Comparison of ENCODE assay signal across 8 cellular contexts in genomic region chr1:90114521-90115141, GRCh38.
DNase-seq lines count a peak whose midpoint lies in the region; ATAC-seq, FAIRE-seq and TF ChIP-seq lines count a peak whose summit lies in the region.

No MANE protein-coding gene starts in this region.

- no peak overlapping the region for H3K4me3 ChIP-seq in heart left ventricle
- no peak overlapping the region for H3K4me3 ChIP-seq in thyroid gland (replicated peaks in 1 of 3)

- H3K9me3 Mint-ChIP-seq in T-helper 2 cell treated with Interferon-gamma antibody and Interleukin-4, amounts not matched to agents 5 μg/mL and 100 μg/mL, for 36 hours = no peaks in the 10 kb centered on the region

- peaks cover 0 to 3% (median 0%) of the 10 kb centered on the region in 12 donors for H3K9me3 ChIP-seq in heart left ventricle
- H3K9me3 ChIP-seq in thyroid gland = no peaks in the 10 kb centered on the region

- H3K27me3 ChIP-seq in heart left ventricle (peaks cover 0 to 31% (median 8%) of the 10 kb centered on the region in 9 donors), thyroid gland (peaks cover 4% of the 10 kb centered on the region)

- ATAC-seq in heart left ventricle (no peak), Right ventricle myocardium superior (ENCODE audit: poor library complexity) (no peak)

- H3K4me3 Mint-ChIP-seq in T-helper 2 cell treated with Interferon-gamma antibody and Interleukin-4, amounts not matched to agents 5 μg/mL and 100 μg/mL, for 36 hours = no peak overlapping the region

- H3K27ac Mint-ChIP-seq in T-helper 2 cell treated with Interferon-gamma antibody and Interleukin-4, amounts not matched to agents 5 μg/mL and 100 μg/mL, for 36 hours = no peak overlapping the region

- no peaks in the 10 kb centered on the region for H3K4me1 ChIP-seq in heart left ventricle
- no peaks in the 10 kb centered on the region for H3K4me1 ChIP-seq in thyroid gland

- H3K27me3 Mint-ChIP-seq in T-helper 2 cell treated with Interferon-gamma antibody and Interleukin-4, amounts not matched to agents 5 μg/mL and 100 μg/mL, for 36 hours (ENCODE audit: low read depth) = peaks cover 22% of the 10 kb centered on the region

- H3K4me1 Mint-ChIP-seq in T-helper 2 cell treated with Interferon-gamma antibody and Interleukin-4, amounts not matched to agents 5 μg/mL and 100 μg/mL, for 36 hours (ENCODE audit: low read depth) = no peaks in the 10 kb centered on the region

- FAIRE-seq in frontal cortex (lab: Jason Lieb, UNC) = peak; percentile 43

- 18 to 21% (median 20%) methylated on average over 3 of the region's 3 CpGs for WGBS in heart left ventricle, 4 donors
- WGBS in thyroid gland, 2 donors = 24 to 27% methylated on average over 3 of the region's 3 CpGs

- no peak overlapping the region for H3K27ac ChIP-seq in heart left ventricle
- H3K27ac ChIP-seq in thyroid gland = no peak overlapping the region

- TF ChIP-seq CTCF in heart left ventricle (IDR thresholded peaks at IDR 0.05) = peak; percentile 39 to 75 (median 58)
- peak in 5 of 6 experiments; percentile 20 to 65 (median 51) for TF ChIP-seq CTCF in thyroid gland (IDR thresholded peaks at IDR 0.05)

- TF ChIP-seq POLR2A in heart left ventricle (IDR thresholded peaks at IDR 0.05) (no peak), thyroid gland (IDR thresholded peaks at IDR 0.05) (no peak)

- intact Hi-C loops in heart left ventricle (cut with DNase I) (loop anchor here in 7 of 10 donors (10.0 kb wide), 1 partner anchor 1050 kb away; no protein-coding TSS in a partner anchor), Right ventricle myocardium superior (cut with DNase I) (no loop called here), thyroid gland (cut with DNase I) (no loop called here)

- no peaks in the 10 kb centered on the region for H3K36me3 Mint-ChIP-seq in T-helper 2 cell treated with Interferon-gamma antibody and Interleukin-4, amounts not matched to agents 5 μg/mL and 100 μg/mL, for 36 hours (ENCODE audit: low read depth)

- no peaks in the 10 kb centered on the region for H3K36me3 ChIP-seq in heart left ventricle
- H3K36me3 ChIP-seq in thyroid gland = no peaks in the 10 kb centered on the region

- DNase-seq in heart left ventricle (no peak), Right ventricle myocardium superior (no peak), NCI-H1436 (lab: John Stamatoyannopoulos, UW) (peak; percentile 59), SKM-1 treated with dmso at 0.1 percent for 144 hours (lab: John Stamatoyannopoulos, UW; ENCODE audit: unreplicated experiment) (peak; percentile 70), frontal cortex (ENCODE audit: low spot score in 2 of 2) (peak in 1 of 2 donors; percentile 31), thyroid gland (no peak)
- DNase-seq in T-helper 2 cell treated with Interferon-gamma antibody and Interleukin-4, amounts not matched to agents 5 μg/mL and 100 μg/mL, for 36 hours (ENCODE audit: low spot score) = no peak
- no peak for DNase-seq in activated naive CD4-positive, alpha-beta T cell treated with anti-CD3 and anti-CD28 coated beads, Interleukin-2, amount 50 U/mL, for 16 hours

Comparison
In these comparisons a context has a peak if more than half of its experiments do, and no peak if none do; other contexts are left out.
1. intact Hi-C loops: an anchor here in heart left ventricle (10.0 kb wide); none called in Right ventricle myocardium superior and thyroid gland.
2. DNase-seq: peak in NCI-H1436 (single experiment) and SKM-1 treated with dmso at 0.1 percent for 144 hours (single experiment); none in heart left ventricle (0 of 5), Right ventricle myocardium superior (single experiment), thyroid gland (0 of 2), T-helper 2 cell treated with Interferon-gamma antibody and Interleukin-4, amounts not matched to agents 5 μg/mL and 100 μg/mL, for 36 hours (single experiment) and activated naive CD4-positive, alpha-beta T cell treated with anti-CD3 and anti-CD28 coated beads, Interleukin-2, amount 50 U/mL, for 16 hours (single experiment).